In the genomic region with DNA sequence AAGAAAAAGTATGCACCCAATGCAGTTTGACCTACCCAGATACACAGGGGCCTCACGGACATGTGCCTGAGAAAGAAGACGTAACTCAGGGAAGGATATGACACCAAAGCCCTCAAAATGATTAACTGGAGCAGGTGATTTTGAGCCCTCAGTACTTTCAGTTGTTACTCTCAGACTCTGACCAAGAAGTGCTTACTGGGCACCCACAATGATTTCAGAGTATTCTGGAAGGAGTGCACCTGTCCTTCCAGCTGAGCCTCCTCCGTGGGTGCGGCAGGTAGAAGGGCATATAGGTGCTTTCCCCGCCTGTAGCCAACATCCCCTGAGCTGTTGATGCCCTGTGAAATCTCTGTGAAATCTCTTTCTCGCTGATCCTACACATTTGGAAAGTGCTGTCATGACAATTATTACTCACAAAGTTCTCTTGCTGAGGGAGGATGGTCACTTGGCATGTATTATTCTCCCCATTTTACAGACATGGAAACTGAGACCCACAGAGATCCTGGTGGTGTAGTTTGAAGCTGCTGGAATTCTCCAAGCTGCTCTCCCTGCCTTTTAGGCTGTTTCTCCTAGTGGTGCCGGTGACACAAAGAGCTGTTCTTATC, we compare ENCODE assay signal across 8 cellular contexts.
DNase-seq lines count a peak whose midpoint lies in the region; ATAC-seq and TF ChIP-seq lines count a peak whose summit lies in the region.

No MANE protein-coding gene starts in this region.

- no peak overlapping the region for H3K4ac ChIP-seq in H9 (ENCODE audit: low read depth, low read length)

- H3K4me3 Mint-ChIP-seq in activated CD4-positive, alpha-beta memory T cell treated with anti-CD3 and anti-CD28 coated beads for 36 hours, result peak overlapping the region; percentile 33
- no peak overlapping the region for H3K4me3 Mint-ChIP-seq in H9

- H3K23me2 ChIP-seq in H9 (ENCODE audit: insufficient read length, low read depth, low read length, poor library complexity, severe bottlenecking), result no peaks in the 10 kb centered on the region

- H3K4me1 ChIP-seq in prostate gland (replicated peaks), result no peaks in the 10 kb centered on the region
- peaks cover 10% of the 10 kb centered on the region; the same call in 1 of the 2 replicates for H3K4me1 ChIP-seq in H9 (ENCODE audit: insufficient read depth, low read length)

- no peak overlapping the region for H2BK20ac ChIP-seq in H9 (ENCODE audit: low read depth, low read length, poor library complexity, severe bottlenecking)

- no peak overlapping the region for H2BK120ac ChIP-seq in H9 (ENCODE audit: low read depth, low read length, poor library complexity, severe bottlenecking)

- WGBS in prostate gland, result 85% methylated on average over 7 of the region's 7 CpGs
- no CpG with 5 or more reads among the region's 7 CpGs for WGBS in H9 (ENCODE audit: extremely low coverage, insufficient read length, low lambda C conversion rate)

- H3K36me3 Mint-ChIP-seq in activated CD4-positive, alpha-beta memory T cell treated with anti-CD3 and anti-CD28 coated beads for 36 hours, result no peaks in the 10 kb centered on the region
- no peaks in the 10 kb centered on the region for H3K36me3 Mint-ChIP-seq in H9 (ENCODE audit: insufficient read depth in 1 of 3, low read depth in 3 of 3)

- H3K4me1 Mint-ChIP-seq in activated CD4-positive, alpha-beta memory T cell treated with anti-CD3 and anti-CD28 coated beads for 36 hours (ENCODE audit: low read depth), result peaks cover 63% of the 10 kb centered on the region
- H3K4me1 Mint-ChIP-seq in H9, result peaks cover 32 to 34% of the 10 kb centered on the region in 2 experiments

- no peak overlapping the region for H3K23ac ChIP-seq in H9 (ENCODE audit: insufficient read length, low read depth, low read length)

- no peaks in the 10 kb centered on the region for H4K20me1 ChIP-seq in H9 (ENCODE audit: control insufficient read depth, insufficient read depth, insufficient read length)

- H3K27ac Mint-ChIP-seq in activated CD4-positive, alpha-beta memory T cell treated with anti-CD3 and anti-CD28 coated beads for 36 hours, result peak overlapping the region; percentile 79
- no peak overlapping the region for H3K27ac Mint-ChIP-seq in H9

- H4K8ac ChIP-seq in H9 (replicated peaks; ENCODE audit: insufficient read length, low read depth, low read length), result no peak overlapping the region

- H3K27me3 ChIP-seq in prostate gland (replicated peaks; ENCODE audit: insufficient read depth), result peaks cover 4% of the 10 kb centered on the region
- H3K27me3 ChIP-seq in H9 (ENCODE audit: insufficient read depth, low read length), result no peaks in the 10 kb centered on the region

- H3K79me2 ChIP-seq in H9 (ENCODE audit: insufficient read depth, low read length), result no peaks in the 10 kb centered on the region

- H3K9me3 Mint-ChIP-seq in activated CD4-positive, alpha-beta memory T cell treated with anti-CD3 and anti-CD28 coated beads for 36 hours, result no peaks in the 10 kb centered on the region
- no peaks in the 10 kb centered on the region for H3K9me3 Mint-ChIP-seq in H9

- H3T11ph ChIP-seq in H9 (ENCODE audit: low read length), result no peak overlapping the region

- H3K9me3 ChIP-seq in prostate gland, result no peaks in the 10 kb centered on the region
- no peaks in the 10 kb centered on the region for H3K9me3 ChIP-seq in H9 (ENCODE audit: control insufficient read depth, low read depth, low read length)

- H3K27ac ChIP-seq in prostate gland (no peak overlapping the region), H9 (ENCODE audit: insufficient read length, low read depth, low read length) (no peak overlapping the region)

- H4K91ac ChIP-seq in H9 (ENCODE audit: insufficient read length, low read depth, low read length), result no peak overlapping the region

- H3K79me1 ChIP-seq in H9 (ENCODE audit: insufficient read depth, low read depth, low read length, poor library complexity, severe bottlenecking), result no peaks in the 10 kb centered on the region

- H3K4me2 ChIP-seq in H9 (ENCODE audit: insufficient read depth, insufficient read length, low read length), result no peak overlapping the region

- H3K14ac ChIP-seq in H9 (ENCODE audit: insufficient read depth, low read length), result no peak overlapping the region

- no peak overlapping the region for H4K5ac ChIP-seq in H9 (ENCODE audit: insufficient read length, low read depth, low read length)

- H3K56ac ChIP-seq in H9 (ENCODE audit: insufficient read length, low read depth, low read length), result no peak overlapping the region

- no peak overlapping the region for H2BK12ac ChIP-seq in H9 (ENCODE audit: insufficient read length, low read depth, low read length)

- H2AK5ac ChIP-seq in H9 (ENCODE audit: insufficient read length, low read length), result no peak overlapping the region

- H2BK5ac ChIP-seq in H9 (ENCODE audit: insufficient read length, low read length), result no peak overlapping the region

- TF ChIP-seq CTCF in prostate gland (IDR thresholded peaks at IDR 0.05) (no peak), H9 (conservative IDR thresholded peaks at IDR 0.05) (no peak)

- peak; percentile 75 for ATAC-seq in HG02938 (IDR thresholded peaks at IDR 0.05; ENCODE audit: unreplicated experiment)

- intact Hi-C loops in activated CD4-positive, alpha-beta memory T cell treated with anti-CD3 and anti-CD28 coated beads for 36 hours (cut with micrococcal nuclease), result loop anchor here (1.0 to 5.0 kb wide), 9 partner anchors 12 to 247 kb away; a partner anchor contains a TSS
- intact Hi-C loops in prostate gland (cut with DNase I), result no loop called here

- H3K18ac ChIP-seq in H9 (ENCODE audit: insufficient read length, low read depth, low read length), result no peak overlapping the region

- no peaks in the 10 kb centered on the region for H3K36me3 ChIP-seq in prostate gland

- no peak for TF ChIP-seq POLR2A in prostate gland (IDR thresholded peaks at IDR 0.05)

- no peak overlapping the region for H2AFZ ChIP-seq in H9 (ENCODE audit: low read length)

- CTCF ChIA-PET in activated CD4-positive, alpha-beta memory T cell treated with anti-CD3 and anti-CD28 coated beads for 36 hours (lab: Charles Lee), result interaction anchor here (0.6 to 11.0 kb wide), 7 partner anchors 10 to 157 kb away, joined by 3 to 92 read pairs (median 7); no protein-coding TSS in a partner anchor

- peak; percentile 73 for DNase-seq in GM19238 (ENCODE audit: insufficient read length, low spot score)
- DNase-seq in activated CD4-positive, alpha-beta memory T cell treated with anti-CD3 and anti-CD28 coated beads for 36 hours, result peak; percentile 88
- peak; percentile 53 for DNase-seq in stimulated activated CD4-positive, alpha-beta T cell treated with anti-CD3 and anti-CD28 coated beads, Interleukin-4, amount 100 ng/mL, for 1 hour
- no peak for DNase-seq in SHP77 (lab: John Stamatoyannopoulos, UW)
- DNase-seq in prostate gland (ENCODE audit: low spot score), result no peak
- no peak for DNase-seq in kidney tubule cell (ENCODE audit: low spot score)
- DNase-seq in H9, result no peak

- peaks cover 8% of the 10 kb centered on the region for H3K27me3 Mint-ChIP-seq in activated CD4-positive, alpha-beta memory T cell treated with anti-CD3 and anti-CD28 coated beads for 36 hours
- peaks cover 20% of the 10 kb centered on the region for H3K27me3 Mint-ChIP-seq in H9 (ENCODE audit: low read depth)

- no peak overlapping the region for H3K9ac ChIP-seq in H9 (ENCODE audit: extremely low read depth, insufficient read length, low read length)

- no peak overlapping the region for H2BK15ac ChIP-seq in H9 (ENCODE audit: low read depth, low read length)

- POLR2A ChIA-PET in activated CD4-positive, alpha-beta memory T cell treated with anti-CD3 and anti-CD28 coated beads for 36 hours (lab: Charles Lee), result interaction anchor here (0.7 to 3.6 kb wide), 10 partner anchors 17 to 159 kb away, joined by 3 to 36 read pairs (median 6); a partner anchor contains a TSS

- no peak overlapping the region for H3K4me3 ChIP-seq in prostate gland

Comparison
In these comparisons a context has a peak if more than half of its experiments do, and no peak if none do; other contexts are left out.
1. DNase-seq: peak in GM19238 (single experiment), activated CD4-positive, alpha-beta memory T cell treated with anti-CD3 and anti-CD28 coated beads for 36 hours (single experiment) and stimulated activated CD4-positive, alpha-beta T cell treated with anti-CD3 and anti-CD28 coated beads, Interleukin-4, amount 100 ng/mL, for 1 hour (single experiment); none in SHP77 (0 of 2), prostate gland (single experiment), kidney tubule cell (single experiment) and H9 (single experiment).